ENCODE assay signal across 14 cellular contexts in genomic region chr2:182077023-182077422, GRCh38.
DNase-seq lines count a peak whose midpoint lies in the region; ATAC-seq, FAIRE-seq and TF ChIP-seq lines count a peak whose summit lies in the region.
"Had no signal": no experiment of that assay in that cellular context is flagged by ENCODE, and none has a peak within 500 bp of the region (broad histone marks: within the 10 kb centered on the region; RNA-seq: fewer than 3 reads in every experiment).

No MANE protein-coding gene starts in this region.

- TF ChIP-seq POLR2A in A549 (IDR thresholded peaks at IDR 0.05; ENCODE audit: low read length) (no peak), HCT116 (IDR thresholded peaks at IDR 0.05; ENCODE audit: borderline replicate concordance, extremely low read depth, insufficient read depth, insufficient read length) (no peak), heart left ventricle (IDR thresholded peaks at IDR 0.05) (no peak)

- H3K36me3 ChIP-seq in HCT116 (ENCODE audit: control insufficient read depth in 1 of 2, insufficient read depth in 2 of 2, low read length in 2 of 2) (no peaks in the 10 kb centered on the region), OCI-LY3 (replicated peaks; ENCODE audit: low read depth, low read length) (no peaks in the 10 kb centered on the region), fibroblast of lung (ENCODE audit: control insufficient read depth, insufficient read depth, low read length) (no peaks in the 10 kb centered on the region), PC-9 (ENCODE audit: low read depth) (no peaks in the 10 kb centered on the region), heart left ventricle (no peaks in the 10 kb centered on the region)
- H3K36me3 ChIP-seq: esophagus muscularis mucosa, thyroid gland had no signal

- H3K4me1 ChIP-seq in A549 (peaks cover 9% of the 10 kb centered on the region), HCT116 (ENCODE audit: control insufficient read depth in 1 of 2, insufficient read depth in 2 of 2, low read length in 2 of 2) (peaks cover 12% of the 10 kb centered on the region in 2 experiments), OCI-LY3 (ENCODE audit: low read length) (peaks cover 49% of the 10 kb centered on the region), fibroblast of lung (ENCODE audit: control insufficient read depth, extremely low read depth, insufficient read depth, low read length) (peaks cover 2% of the 10 kb centered on the region), PC-9 (replicated peaks; ENCODE audit: insufficient read depth) (0 out of 2 replicates have a peak, but pooled peaks cover 4% of the 10 kb centered on the region), heart left ventricle (peaks cover 0 to 10% (median 3%) of the 10 kb centered on the region in 12 donors)

- POLR2A ChIA-PET in A549 (lab: Yijun Ruan, JAX) (no interaction called here), HCT116 (lab: Charles Lee) (interaction anchor here (1.1 kb wide), 1 partner anchor 144 kb away, joined by 3 read pairs; no protein-coding TSS in a partner anchor), PC-9 (lab: Charles Lee; ENCODE audit: unreplicated experiment) (interaction anchor here (0.5 kb wide), 1 partner anchor 176 kb away, joined by 6 read pairs; no protein-coding TSS in a partner anchor)

- H3K9me3 ChIP-seq in A549 (no peaks in the 10 kb centered on the region), HCT116 (ENCODE audit: control insufficient read depth in 1 of 2, insufficient read depth in 1 of 2, low read depth in 1 of 2, low read length in 2 of 2) (no peaks in the 10 kb centered on the region), OCI-LY3 (ENCODE audit: insufficient read depth, low read length) (no peaks in the 10 kb centered on the region), fibroblast of lung (ENCODE audit: control insufficient read depth, insufficient read depth, low read depth, low read length) (no peaks in the 10 kb centered on the region), PC-9 (ENCODE audit: insufficient read depth, low read depth) (no peaks in the 10 kb centered on the region), heart left ventricle (no peaks in the 10 kb centered on the region)
- H3K9me3 ChIP-seq: esophagus muscularis mucosa, thyroid gland had no signal

- H3K4me3 ChIP-seq in A549 = no peak overlapping the region
- H3K4me3 ChIP-seq in HCT116 (replicated peaks in 1 of 2; ENCODE audit: low read depth in 1 of 2, low read length in 2 of 2) = no peak overlapping the region
- H3K4me3 ChIP-seq in OCI-LY3 (ENCODE audit: low read length) = peak overlapping the region; percentile 11; the same call in 1 of the 2 replicates
- no peak overlapping the region for H3K4me3 ChIP-seq in fibroblast of lung (replicated peaks in 1 of 4; ENCODE audit: control extremely low read depth in 1 of 4, insufficient read depth in 1 of 4, low read depth in 3 of 4, low read length in 4 of 4)
- no peak overlapping the region for H3K4me3 ChIP-seq in PC-9
- H3K4me3 ChIP-seq in heart left ventricle = no peak overlapping the region
- H3K4me3 ChIP-seq: esophagus muscularis mucosa, thyroid gland had no signal

- H3K9me2 ChIP-seq in HCT116 (ENCODE audit: insufficient read depth) (no peaks in the 10 kb centered on the region), PC-9 (ENCODE audit: insufficient read depth) (no peaks in the 10 kb centered on the region; the same call in 1 of the 2 replicates)

- TF ChIP-seq RAD21 in A549 (conservative IDR thresholded peaks at IDR 0.05 in 1 of 2, IDR thresholded peaks at IDR 0.05 in 1 of 2) = no peak
- TF ChIP-seq RAD21 in HCT116 (IDR thresholded peaks at IDR 0.05; ENCODE audit: low read depth) = no peak

- intact Hi-C loops in HCT116 (cut with micrococcal nuclease) = loop anchor here (2.0 to 10.0 kb wide), 4 partner anchors 145 to 972 kb away; no protein-coding TSS in a partner anchor
- intact Hi-C loops in PC-9 (cut with micrococcal nuclease; ENCODE audit: unreplicated experiment) = loop anchor here (1.0 to 10.0 kb wide), 9 partner anchors 122 to 1955 kb away; partner anchors contain the start of gene ITPRID2
- intact Hi-C loops in heart left ventricle (cut with DNase I) = loop anchor here (1.0 to 10.0 kb wide), 11 partner anchors 90 to 578 kb away; partner anchors contain the start of genes ITPRID2 (in 2 of the 10) and PPP1R1C (in 2 of the 10)

- TF ChIP-seq EP300 in A549 (IDR thresholded peaks at IDR 0.05) = no peak

- H3K4me2 ChIP-seq in A549 = peak overlapping the region; percentile 30
- H3K4me2 ChIP-seq in HCT116 (ENCODE audit: low read length) = peak overlapping the region; percentile 30; the same call in 1 of the 2 replicates
- peak overlapping the region; percentile 49 for H3K4me2 ChIP-seq in OCI-LY3 (ENCODE audit: low read length)
- H3K4me2 ChIP-seq in fibroblast of lung (ENCODE audit: extremely low read depth, insufficient read depth, low read length) = no peak overlapping the region
- no peak overlapping the region for H3K4me2 ChIP-seq in PC-9

- CTCF ChIA-PET in A549 (lab: Yijun Ruan, JAX) (interaction anchor here (0.6 to 3.3 kb wide), 41 partner anchors 8 to 1036 kb away, joined by 3 to 23 read pairs (median 3); no protein-coding TSS in a partner anchor), HCT116 (lab: Charles Lee) (interaction anchor here (0.9 to 2.9 kb wide), 16 partner anchors 10 to 972 kb away, joined by 3 to 24 read pairs (median 3); no protein-coding TSS in a partner anchor), PC-9 (lab: Charles Lee) (interaction anchor here (0.6 to 2.4 kb wide), 7 partner anchors 122 to 381 kb away, joined by 3 to 9 read pairs (median 5); no protein-coding TSS in a partner anchor)

- DNase-seq in A549 (ENCODE audit: low read depth in 1 of 2, low spot score in 1 of 2) (no peak), HCT116 (ENCODE audit: low read depth, low spot score) (no peak), fibroblast of lung (ENCODE audit: low read depth in 2 of 2) (peak; percentile 52 to 73), NCI-H1694 (lab: John Stamatoyannopoulos, UW) (no peak), PC-9 (no peak), heart left ventricle (no peak)
- DNase-seq: cortex of kidney, T-helper 17 cell had no signal

- H3K79me2 ChIP-seq in HCT116 (ENCODE audit: insufficient read depth, low read length) = no peaks in the 10 kb centered on the region
- no peaks in the 10 kb centered on the region for H3K79me2 ChIP-seq in OCI-LY3 (ENCODE audit: low read length)
- no peaks in the 10 kb centered on the region for H3K79me2 ChIP-seq in fibroblast of lung (ENCODE audit: control insufficient read depth, insufficient read depth, low read length)
- no peaks in the 10 kb centered on the region for H3K79me2 ChIP-seq in PC-9 (ENCODE audit: low read depth)

- H2AFZ ChIP-seq in HCT116 (ENCODE audit: low read depth, low read length, poor library complexity, severe bottlenecking) (no peak overlapping the region), OCI-LY3 (ENCODE audit: low read depth, low read length) (no peak overlapping the region), fibroblast of lung (ENCODE audit: low read length) (no peak overlapping the region), PC-9 (no peak overlapping the region)

- no peaks in the 10 kb centered on the region for H3K27me3 ChIP-seq in HCT116 (ENCODE audit: insufficient read depth, low read length)
- no peaks in the 10 kb centered on the region; the same call in 1 of the 2 replicates for H3K27me3 ChIP-seq in OCI-LY3 (ENCODE audit: low read depth, low read length)
- H3K27me3 ChIP-seq in fibroblast of lung (ENCODE audit: control insufficient read depth, insufficient read depth, low read length) = no peaks in the 10 kb centered on the region
- H3K27me3 ChIP-seq in PC-9 (ENCODE audit: insufficient read depth, low read depth) = no peaks in the 10 kb centered on the region
- H3K27me3 ChIP-seq in heart left ventricle = no peaks in the 10 kb centered on the region
- H3K27me3 ChIP-seq: esophagus muscularis mucosa, thyroid gland had no signal

- no peak overlapping the region for H3K9ac ChIP-seq in HCT116 (ENCODE audit: low read length)
- 0 out of 2 replicates have a peak overlapping the region, but pooled peaks have one; percentile 3 for H3K9ac ChIP-seq in OCI-LY3 (ENCODE audit: low read length)
- no peak overlapping the region for H3K9ac ChIP-seq in fibroblast of lung (ENCODE audit: insufficient read depth, low read length)

- TF ChIP-seq CTCF in A549 (IDR thresholded peaks at IDR 0.05) = no peak
- no peak for TF ChIP-seq CTCF in HCT116 (IDR thresholded peaks at IDR 0.05 in 2 of 3, conservative IDR thresholded peaks at IDR 0.05 in 1 of 3; ENCODE audit: borderline replicate concordance in 1 of 3, insufficient read depth in 1 of 3, low read depth in 2 of 3, low read length in 2 of 3)
- TF ChIP-seq CTCF in OCI-LY3 (IDR thresholded peaks at IDR 0.05; ENCODE audit: low read depth, low read length) = no peak
- TF ChIP-seq CTCF in fibroblast of lung (conservative IDR thresholded peaks at IDR 0.05 in 1 of 2, IDR thresholded peaks at IDR 0.05 in 1 of 2; ENCODE audit: low read depth in 1 of 2, low read length in 2 of 2) = no peak
- no peak for TF ChIP-seq CTCF in PC-9 (conservative IDR thresholded peaks at IDR 0.05)
- TF ChIP-seq CTCF in heart left ventricle (IDR thresholded peaks at IDR 0.05) = no peak

- 29% methylated on average over 5 of the region's 5 CpGs for WGBS in A549 (ENCODE audit: missing lambda C conversion rate)
- WGBS in heart left ventricle, 4 donors = 66 to 80% (median 74%) methylated on average over 5 of the region's 5 CpGs

- no peak for FAIRE-seq in A549 (lab: Jason Lieb, UNC)
- FAIRE-seq: bronchial epithelial cell had no signal

- no peaks in the 10 kb centered on the region for H4K20me1 ChIP-seq in HCT116 (ENCODE audit: insufficient read depth)
- no peaks in the 10 kb centered on the region for H4K20me1 ChIP-seq in OCI-LY3 (ENCODE audit: insufficient read depth, low read length)
- no peaks in the 10 kb centered on the region for H4K20me1 ChIP-seq in fibroblast of lung (ENCODE audit: control insufficient read depth, extremely low read depth, insufficient read depth, low read length)
- no peaks in the 10 kb centered on the region for H4K20me1 ChIP-seq in PC-9 (ENCODE audit: insufficient read depth)

- BruUV-seq in HCT116 (replicated peaks; lab: Mats Ljungman, UMichigan) = no TSS peak
- no TSS peak for BruUV-seq in PC-9 (replicated peaks; lab: Mats Ljungman, UMichigan)

- no peaks in the 10 kb centered on the region for H3F3A ChIP-seq in PC-9 (ENCODE audit: insufficient read depth, low read depth)

- RAD21 ChIA-PET in HCT116 (lab: Charles Lee; ENCODE audit: low non-redundant PET in 1 of 2, low total read pairs in 2 of 2, uncharacterized antibody in 2 of 2, unreplicated experiment in 2 of 2) = interaction anchor here (1.1 to 1.3 kb wide), 2 partner anchors 122 to 144 kb away, joined by 3 to 4 read pairs; no protein-coding TSS in a partner anchor

- H3K27ac ChIP-seq in A549 = no peak overlapping the region
- H3K27ac ChIP-seq in HCT116 (ENCODE audit: low read depth, low read length) = peak overlapping the region; percentile 26; the same call in 1 of the 2 replicates
- H3K27ac ChIP-seq in OCI-LY3 (ENCODE audit: low read length) = no peak overlapping the region
- H3K27ac ChIP-seq in fibroblast of lung (ENCODE audit: insufficient read depth, low read length) = no peak overlapping the region
- H3K27ac ChIP-seq in PC-9 = no peak overlapping the region
- no peak overlapping the region for H3K27ac ChIP-seq in heart left ventricle
- H3K27ac ChIP-seq: esophagus muscularis mucosa, HL-60, thyroid gland had no signal

- ATAC-seq in A549 (no peak), HCT116 (no peak), HG03469 (IDR thresholded peaks at IDR 0.05; ENCODE audit: unreplicated experiment) (no peak), heart left ventricle (no peak)
- ATAC-seq: T-helper 17 cell had no signal

TF ChIP-seq in HCT116, 20 proteins besides CTCF, POLR2A, EP300 and RAD21 (continues in another document):
- TF ChIP-seq CBX3 (IDR thresholded peaks at IDR 0.05; ENCODE audit: low read depth) = no peak

Comparison
In these comparisons a context has a peak if more than half of its experiments do, and no peak if none do; other contexts are left out.
1. DNase-seq: peak in fibroblast of lung (2 of 2); none in A549 (0 of 2), HCT116 (single experiment), NCI-H1694 (single experiment), PC-9 (0 of 2) and heart left ventricle (0 of 5).
2. H3K4me2 ChIP-seq: peak in A549 (single experiment), HCT116 (single experiment) and OCI-LY3 (single experiment); none in fibroblast of lung (single experiment) and PC-9 (single experiment).